1 cellular context compared by ENCODE assay signal in the genomic region with DNA sequence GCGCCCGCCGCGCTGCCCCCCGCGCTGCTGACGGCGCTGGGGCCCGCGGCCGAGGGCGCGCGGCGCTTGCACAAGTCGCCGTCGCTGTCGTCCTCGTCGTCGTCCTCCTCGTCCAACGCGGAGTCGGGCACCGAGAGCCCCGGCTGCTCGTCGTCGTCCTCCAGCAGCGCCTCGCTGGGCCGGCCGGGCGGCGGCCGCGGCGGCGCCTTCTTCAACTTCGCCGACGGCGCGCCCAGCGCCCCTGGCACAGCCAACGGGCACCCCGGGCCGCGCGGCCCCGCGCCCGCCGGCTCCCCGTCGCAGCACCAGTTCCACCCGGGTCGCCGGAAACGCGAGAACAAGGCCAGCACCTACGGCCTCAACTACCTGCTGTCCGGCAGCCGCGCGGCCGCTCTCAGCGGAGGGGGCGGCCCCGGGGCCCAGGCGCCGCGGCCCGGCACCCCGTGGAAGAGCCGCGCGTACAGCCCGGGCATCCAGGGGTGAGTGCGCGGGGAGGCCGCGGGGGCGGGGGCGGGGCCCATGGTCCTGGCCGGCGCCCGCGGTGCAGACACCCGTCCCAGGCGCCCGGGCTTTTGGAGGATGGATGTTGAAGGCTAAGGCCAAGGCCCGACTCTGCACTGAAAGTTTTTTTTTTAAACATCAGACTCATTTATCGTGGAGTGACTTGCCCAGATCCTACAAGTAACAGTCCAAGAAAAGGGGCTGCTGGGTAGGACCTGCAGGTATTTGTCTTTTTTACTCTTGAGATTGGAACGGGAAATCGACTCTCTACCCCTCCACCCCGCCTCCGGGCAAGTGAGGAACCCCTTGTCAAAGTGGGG.
TF ChIP-seq lines count a peak whose summit lies in the region.

No MANE protein-coding gene starts in this region.

TF ChIP-seq in GM23338, 12 proteins besides CTCF, POLR2A, EP300 and RAD21 (continued from another document):
- TF ChIP-seq, protein P1, sequence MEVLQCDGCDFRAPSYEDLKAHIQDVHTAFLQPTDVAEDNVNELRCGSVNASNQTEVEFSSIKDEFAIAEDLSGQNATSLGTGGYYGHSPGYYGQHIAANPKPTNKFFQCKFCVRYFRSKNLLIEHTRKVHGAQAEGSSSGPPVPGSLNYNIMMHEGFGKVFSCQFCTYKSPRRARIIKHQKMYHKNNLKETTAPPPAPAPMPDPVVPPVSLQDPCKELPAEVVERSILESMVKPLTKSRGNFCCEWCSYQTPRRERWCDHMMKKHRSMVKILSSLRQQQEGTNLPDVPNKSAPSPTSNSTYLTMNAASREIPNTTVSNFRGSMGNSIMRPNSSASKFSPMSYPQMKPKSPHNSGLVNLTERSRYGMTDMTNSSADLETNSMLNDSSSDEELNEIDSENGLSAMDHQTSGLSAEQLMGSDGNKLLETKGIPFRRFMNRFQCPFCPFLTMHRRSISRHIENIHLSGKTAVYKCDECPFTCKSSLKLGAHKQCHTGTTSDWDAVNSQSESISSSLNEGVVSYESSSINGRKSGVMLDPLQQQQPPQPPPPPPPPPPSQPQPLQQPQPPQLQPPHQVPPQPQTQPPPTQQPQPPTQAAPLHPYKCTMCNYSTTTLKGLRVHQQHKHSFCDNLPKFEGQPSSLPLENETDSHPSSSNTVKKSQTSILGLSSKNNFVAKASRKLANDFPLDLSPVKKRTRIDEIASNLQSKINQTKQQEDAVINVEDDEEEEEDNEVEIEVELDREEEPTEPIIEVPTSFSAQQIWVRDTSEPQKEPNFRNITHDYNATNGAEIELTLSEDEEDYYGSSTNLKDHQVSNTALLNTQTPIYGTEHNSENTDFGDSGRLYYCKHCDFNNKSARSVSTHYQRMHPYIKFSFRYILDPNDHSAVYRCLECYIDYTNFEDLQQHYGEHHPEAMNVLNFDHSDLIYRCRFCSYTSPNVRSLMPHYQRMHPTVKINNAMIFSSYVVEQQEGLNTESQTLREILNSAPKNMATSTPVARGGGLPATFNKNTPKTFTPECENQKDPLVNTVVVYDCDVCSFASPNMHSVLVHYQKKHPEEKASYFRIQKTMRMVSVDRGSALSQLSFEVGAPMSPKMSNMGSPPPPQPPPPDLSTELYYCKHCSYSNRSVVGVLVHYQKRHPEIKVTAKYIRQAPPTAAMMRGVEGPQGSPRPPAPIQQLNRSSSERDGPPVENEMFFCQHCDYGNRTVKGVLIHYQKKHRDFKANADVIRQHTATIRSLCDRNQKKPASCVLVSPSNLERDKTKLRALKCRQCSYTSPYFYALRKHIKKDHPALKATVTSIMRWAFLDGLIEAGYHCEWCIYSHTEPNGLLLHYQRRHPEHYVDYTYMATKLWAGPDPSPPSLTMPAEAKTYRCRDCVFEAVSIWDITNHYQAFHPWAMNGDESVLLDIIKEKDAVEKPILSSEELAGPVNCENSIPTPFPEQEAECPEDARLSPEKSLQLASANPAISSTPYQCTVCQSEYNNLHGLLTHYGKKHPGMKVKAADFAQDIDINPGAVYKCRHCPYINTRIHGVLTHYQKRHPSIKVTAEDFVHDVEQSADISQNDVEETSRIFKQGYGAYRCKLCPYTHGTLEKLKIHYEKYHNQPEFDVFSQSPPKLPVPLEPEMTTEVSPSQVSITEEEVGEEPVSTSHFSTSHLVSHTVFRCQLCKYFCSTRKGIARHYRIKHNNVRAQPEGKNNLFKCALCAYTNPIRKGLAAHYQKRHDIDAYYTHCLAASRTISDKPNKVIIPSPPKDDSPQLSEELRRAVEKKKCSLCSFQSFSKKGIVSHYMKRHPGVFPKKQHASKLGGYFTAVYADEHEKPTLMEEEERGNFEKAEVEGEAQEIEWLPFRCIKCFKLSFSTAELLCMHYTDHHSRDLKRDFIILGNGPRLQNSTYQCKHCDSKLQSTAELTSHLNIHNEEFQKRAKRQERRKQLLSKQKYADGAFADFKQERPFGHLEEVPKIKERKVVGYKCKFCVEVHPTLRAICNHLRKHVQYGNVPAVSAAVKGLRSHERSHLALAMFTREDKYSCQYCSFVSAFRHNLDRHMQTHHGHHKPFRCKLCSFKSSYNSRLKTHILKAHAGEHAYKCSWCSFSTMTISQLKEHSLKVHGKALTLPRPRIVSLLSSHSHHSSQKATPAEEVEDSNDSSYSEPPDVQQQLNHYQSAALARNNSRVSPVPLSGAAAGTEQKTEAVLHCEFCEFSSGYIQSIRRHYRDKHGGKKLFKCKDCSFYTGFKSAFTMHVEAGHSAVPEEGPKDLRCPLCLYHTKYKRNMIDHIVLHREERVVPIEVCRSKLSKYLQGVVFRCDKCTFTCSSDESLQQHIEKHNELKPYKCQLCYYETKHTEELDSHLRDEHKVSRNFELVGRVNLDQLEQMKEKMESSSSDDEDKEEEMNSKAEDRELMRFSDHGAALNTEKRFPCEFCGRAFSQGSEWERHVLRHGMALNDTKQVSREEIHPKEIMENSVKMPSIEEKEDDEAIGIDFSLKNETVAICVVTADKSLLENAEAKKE (CRISPR knock-in tag; IDR thresholded peaks at IDR 0.05): no peak
- TF ChIP-seq CREB1 (CRISPR knock-in tag; IDR thresholded peaks at IDR 0.05; ENCODE audit: low read depth): no peak
